In the genomic region with DNA sequence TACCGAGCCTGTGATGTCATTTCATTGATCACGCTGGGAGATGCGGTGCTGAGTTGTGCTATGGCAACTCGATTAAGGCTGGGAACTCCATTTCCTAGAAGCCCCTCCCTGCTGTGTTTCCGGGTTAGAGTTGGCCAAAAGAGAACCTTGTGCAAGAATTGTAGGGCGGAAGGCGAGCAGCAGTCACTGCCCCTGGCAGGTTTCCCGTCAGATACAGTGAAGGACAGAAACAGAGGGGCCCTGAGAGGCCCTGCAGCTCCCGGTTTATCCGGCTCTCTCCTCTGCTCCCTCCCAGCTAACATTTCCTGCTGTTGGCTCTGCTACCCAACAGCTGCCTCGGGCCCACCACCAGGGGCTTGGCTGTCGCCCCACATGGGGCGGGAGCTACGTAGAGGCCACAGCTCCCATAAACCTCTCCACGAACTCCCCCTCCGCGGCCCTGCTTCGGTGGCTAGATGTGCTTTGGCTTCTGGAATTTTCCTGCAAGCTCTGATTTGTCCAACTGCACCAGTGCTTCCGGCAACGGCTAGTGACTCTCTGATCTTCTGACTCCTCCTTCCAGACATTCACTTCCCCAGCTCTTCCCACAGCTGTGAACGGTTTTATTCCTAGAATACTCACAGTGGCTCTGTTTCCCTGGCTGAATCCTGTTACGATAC, we compare ENCODE assay signal across 8 cellular contexts.
A peak's percentile ranks its signal among the peaks of the same experiment; 100 is the strongest.
DNase-seq lines count a peak whose midpoint lies in the region; ATAC-seq and TF ChIP-seq lines count a peak whose summit lies in the region.

No MANE protein-coding gene starts in this region.

- 5% methylated on average over 9 of the region's 22 CpGs for WGBS in prostate gland

- peaks cover 42% of the 10 kb centered on the region for H3K4me1 Mint-ChIP-seq in HFFc6 (ENCODE audit: low read depth)

- DNase-seq in AML-193 (lab: John Stamatoyannopoulos, UW) (peak; percentile 73 to 81), HFFc6 (peak; percentile 72), SW480 (ENCODE audit: low spot score) (peak; percentile 61), left ventricle myocardium inferior (peak; percentile 73), prostate gland (ENCODE audit: low spot score) (peak; percentile 70), vagina (ENCODE audit: extremely low spot score in 2 of 2) (peak in 1 of 2 donors; percentile 92)

- no peaks in the 10 kb centered on the region for H3K9me3 ChIP-seq in left ventricle myocardium inferior (replicated peaks)
- no peaks in the 10 kb centered on the region for H3K9me3 ChIP-seq in prostate gland
- no peaks in the 10 kb centered on the region for H3K9me3 ChIP-seq in vagina

- H3K4me3 ChIP-seq in left ventricle myocardium inferior (peak overlapping the region; percentile 57), prostate gland (peak overlapping the region; percentile 6 to 8), vagina (peak overlapping the region; percentile 30 to 32)

- H3K27me3 Mint-ChIP-seq in HFFc6 (ENCODE audit: insufficient read depth) = peaks cover 4% of the 10 kb centered on the region; the same call in 1 of the 2 replicates

- H3K9me3 Mint-ChIP-seq in HFFc6 = peaks cover 4% of the 10 kb centered on the region; the same call in 1 of the 2 replicates

- H3K36me3 ChIP-seq in left ventricle myocardium inferior (no peaks in the 10 kb centered on the region), prostate gland (no peaks in the 10 kb centered on the region), vagina (no peaks in the 10 kb centered on the region)

- H3K36me3 Mint-ChIP-seq in HFFc6 (ENCODE audit: low read depth) = peaks cover 4% of the 10 kb centered on the region; the same call in 1 of the 2 replicates

- TF ChIP-seq CTCF in HFFc6 (IDR thresholded peaks at IDR 0.05) = peak; percentile 32
- peak; percentile 46 for TF ChIP-seq CTCF in left ventricle myocardium inferior (IDR thresholded peaks at IDR 0.05; ENCODE audit: borderline replicate concordance)
- peak in 1 of 4 experiments; percentile 39 for TF ChIP-seq CTCF in prostate gland (IDR thresholded peaks at IDR 0.05)
- no peak for TF ChIP-seq CTCF in vagina (IDR thresholded peaks at IDR 0.05)

- intact Hi-C loops in left ventricle myocardium inferior (cut with micrococcal nuclease) (no loop called here), prostate gland (cut with DNase I) (loop anchor here (5.0 kb wide), 1 partner anchor 77 kb away; a partner anchor contains a TSS), vagina (cut with DNase I) (no loop called here)

- H3K27me3 ChIP-seq in left ventricle myocardium inferior (ENCODE audit: low read depth) (no peaks in the 10 kb centered on the region), prostate gland (replicated peaks; ENCODE audit: insufficient read depth) (no peaks in the 10 kb centered on the region), vagina (no peaks in the 10 kb centered on the region)

- H3K4me1 ChIP-seq in left ventricle myocardium inferior (peaks cover 9% of the 10 kb centered on the region), prostate gland (replicated peaks) (no peaks in the 10 kb centered on the region), vagina (peaks cover 12% of the 10 kb centered on the region)

- peak overlapping the region; percentile 80 for H3K4me3 Mint-ChIP-seq in HFFc6

- H3K27ac Mint-ChIP-seq in HFFc6 = peak overlapping the region; percentile 98

- ATAC-seq in GM18858 (IDR thresholded peaks at IDR 0.05; ENCODE audit: unreplicated experiment) = no peak

- TF ChIP-seq POLR2A in prostate gland (IDR thresholded peaks at IDR 0.05) = peak; percentile 18
- TF ChIP-seq POLR2A in vagina (IDR thresholded peaks at IDR 0.05) = no peak

- peak overlapping the region; percentile 50 for H3K27ac ChIP-seq in angular gyrus (ENCODE audit: low read depth, low read length)
- peak overlapping the region; percentile 89 for H3K27ac ChIP-seq in left ventricle myocardium inferior (replicated peaks)
- peak overlapping the region; percentile 58 to 72 for H3K27ac ChIP-seq in prostate gland
- H3K27ac ChIP-seq in vagina = peak overlapping the region; percentile 78

Comparison
In these comparisons a context has a peak if more than half of its experiments do, and no peak if none do; other contexts are left out.
1. CTCF ChIP-seq: peak in HFFc6 (single experiment) and left ventricle myocardium inferior (single experiment); none in vagina (0 of 3).
2. H3K4me3 ChIP-seq: peak in every context shown above with its lines; median percentile 57 in left ventricle myocardium inferior; 31 in vagina; 7 in prostate gland.
3. Peak in every context shown above with its lines, with median percentiles within 50 percentile points of each other: H3K27ac ChIP-seq.